In genomic region chr12:79563021-79563739, GRCh38 we compare ENCODE assay signal across 1 cellular context.
A peak's percentile ranks its signal among the peaks of the same experiment; 100 is the strongest.
TF ChIP-seq lines count a peak whose summit lies in the region.

No MANE protein-coding gene starts in this region.

TF ChIP-seq in IMR-90, 13 proteins besides CTCF, POLR2A, EP300 and RAD21:
- no peak for TF ChIP-seq CEBPB (IDR thresholded peaks at IDR 0.05; ENCODE audit: low read depth, low read length)
- no peak for TF ChIP-seq NFE2L2 (IDR thresholded peaks at IDR 0.05; ENCODE audit: low read depth, low read length)
- TF ChIP-seq MAFK (IDR thresholded peaks at IDR 0.05; ENCODE audit: low read depth, low read length): peak; percentile 81
